In genomic region chr12:53299101-53299453, GRCh38 we compare ENCODE assay signal across 8 cellular contexts. TPM values are rescaled to one million over a fixed set of nuclear protein-coding genes. Genes with fewer than 3 reads are reported as not detected.
DNase-seq lines count a peak whose midpoint lies in the region; ATAC-seq and TF ChIP-seq lines count a peak whose summit lies in the region.

No MANE protein-coding gene starts in this region.

- TF ChIP-seq CTCF in dorsolateral prefrontal cortex (IDR thresholded peaks at IDR 0.05 in 54 of 56, conservative IDR thresholded peaks at IDR 0.05 in 2 of 56; ENCODE audit: low read depth in 1 of 56, partially characterized antibody in 56 of 56) (no peak), transverse colon (IDR thresholded peaks at IDR 0.05) (no peak), GM20000 (IDR thresholded peaks at IDR 0.05; ENCODE audit: extremely low read depth, missing control alignments) (no peak)

- ATAC-seq in T-helper 17 cell: no peak

- no peaks in the 10 kb centered on the region for H3K9me3 ChIP-seq in T-helper 17 cell (ENCODE audit: control insufficient read depth, low read length, poor library complexity, severe bottlenecking)
- H3K9me3 ChIP-seq in mucosa of stomach (ENCODE audit: control insufficient read depth, low read length): no peaks in the 10 kb centered on the region
- no peaks in the 10 kb centered on the region for H3K9me3 ChIP-seq in transverse colon

- H3K4me1 Mint-ChIP-seq in T-helper 17 cell: peaks cover 55% of the 10 kb centered on the region

- TF ChIP-seq EP300 in transverse colon (IDR thresholded peaks at IDR 0.05; ENCODE audit: low read depth): no peak

- H3K36me3 Mint-ChIP-seq in T-helper 17 cell (ENCODE audit: low read depth): peaks cover 7% of the 10 kb centered on the region

- TF ChIP-seq POLR2A in transverse colon (IDR thresholded peaks at IDR 0.05): no peak

- peaks cover 14% of the 10 kb centered on the region for H3K4me1 ChIP-seq in mucosa of stomach (ENCODE audit: control insufficient read depth, insufficient read depth, low read length)
- peaks cover 14 to 65% (median 33%) of the 10 kb centered on the region in 4 donors for H3K4me1 ChIP-seq in transverse colon

- H3K27me3 ChIP-seq in dorsolateral prefrontal cortex: no peaks in the 10 kb centered on the region
- H3K27me3 ChIP-seq in mucosa of stomach (ENCODE audit: control insufficient read depth, insufficient read depth, low read length): no peaks in the 10 kb centered on the region
- no peaks in the 10 kb centered on the region for H3K27me3 ChIP-seq in transverse colon

- DNase-seq in activated T-cell treated with anti-CD3 and anti-CD28 coated beads for 24 hours (ENCODE audit: low read depth): peak; percentile 20
- no peak for DNase-seq in activated T-cell treated with anti-CD3 and anti-CD28 coated beads, Interleukin-2, amount 50 U/mL, for 1 hour
- peak in 1 of 3 donors; percentile 19 for DNase-seq in T-helper 17 cell
- no peak for DNase-seq in dorsolateral prefrontal cortex
- no peak for DNase-seq in transverse colon
- no peak for DNase-seq in superior temporal gyrus (ENCODE audit: extremely low spot score)
- DNase-seq in GM20000 (ENCODE audit: low spot score): no peak

- no peaks in the 10 kb centered on the region for H3K36me3 ChIP-seq in mucosa of stomach (ENCODE audit: control insufficient read depth, insufficient read depth, low read length)
- H3K36me3 ChIP-seq in transverse colon: no peaks in the 10 kb centered on the region

- peak overlapping the region; percentile 99 for H3K4me3 Mint-ChIP-seq in T-helper 17 cell

- in situ Hi-C loops in transverse colon (cut with MboI; ENCODE audit: low pct_ligation_motif_present in 1 of 4, low pct_unique_long_range_greater_than_20kb in 1 of 4, low sequenced_read_pairs in 3 of 4): loop anchor here in 1 of 4 donors (25.0 kb wide), 1 partner anchor 237 kb away; the partner anchor contains the start of gene TNS2

- intact Hi-C loops in dorsolateral prefrontal cortex (cut with DNase I): loop anchor here (2.0 to 10.0 kb wide), 2 partner anchors 22 to 224 kb away; partner anchors contain the start of genes AAAS (in 1 of the 2) and SPRYD3 (in 1 of the 2)
- intact Hi-C loops in transverse colon (cut with DNase I; ENCODE audit: low total_unique reads): no loop called here

- peak overlapping the region; percentile 98 for H3K27ac Mint-ChIP-seq in T-helper 17 cell

- H3K27ac ChIP-seq in dorsolateral prefrontal cortex (peak overlapping the region in 56 of 59 donors; percentile 3 to 91 (median 74)), transverse colon (peak overlapping the region; percentile 72 to 86 (median 80))

- no peak overlapping the region for H3K9ac ChIP-seq in mucosa of stomach (ENCODE audit: low read length)

- WGBS in transverse colon (ENCODE audit: low coverage in 1 of 2), 2 donors: 49 to 55% methylated on average over 4 to 5 of the region's 5 CpGs

- peak overlapping the region; percentile 53 to 99 (median 88) for H3K4me3 ChIP-seq in dorsolateral prefrontal cortex
- peak overlapping the region; percentile 86 for H3K4me3 ChIP-seq in mucosa of stomach (ENCODE audit: low read length)
- peak overlapping the region in 3 of 4 donors; percentile 43 to 71 (median 55) for H3K4me3 ChIP-seq in transverse colon

- no peaks in the 10 kb centered on the region for H3K27me3 Mint-ChIP-seq in T-helper 17 cell

RNA-seq across cellular contexts. Expression of gene MYG1, which starts 0.4 kb away (rescaled TPM):
- total RNA-seq in T-helper 17 cell (10 to 100 TPM; 30.6 to 32.5 TPM), dorsolateral prefrontal cortex (10 to 100 TPM; 43.4 to 98.9 (median 69.5) TPM), transverse colon (10 to 100 TPM; 12.7 to 37.0 (median 24.3) TPM)

RNA-seq across cellular contexts. Expression of gene PFDN5, which starts 3.7 kb away (rescaled TPM):
- total RNA-seq in T-helper 17 cell (100 to 1,000 TPM; 566 to 600 TPM), dorsolateral prefrontal cortex (100 to 1,000 TPM; 256 to 374 (median 306) TPM), transverse colon (100 to 1,000 TPM; 244 to 451 (median 381) TPM)

RNA-seq across cellular contexts. Expression of gene AAAS, which starts 22.3 kb away (rescaled TPM):
- total RNA-seq in T-helper 17 cell (10 to 100 TPM; 31.2 to 31.8 TPM), dorsolateral prefrontal cortex (10 to 100 TPM; 27.3 to 61.7 (median 45.5) TPM), transverse colon (10 to 100 TPM; 31.8 to 51.6 (median 39.9) TPM)

RNA-seq across cellular contexts. Expression of gene ESPL1, which starts 31.0 kb away (rescaled TPM):
- total RNA-seq in T-helper 17 cell (under 1 TPM; 0.30 to 0.83 TPM), dorsolateral prefrontal cortex (1 to 10 TPM in 3 of 120 experiments, under 1 TPM in 60, not detected in 57; 0.07 to 1.8 (median 0.25) TPM), transverse colon (10 to 100 TPM in 3 of 4 donors, 1 to 10 TPM in 1; 6.5 to 31.8 (median 18.8) TPM)

RNA-seq across cellular contexts. Expression of gene SP7, which starts 37.1 kb away (rescaled TPM):
- total RNA-seq in T-helper 17 cell (not detected), dorsolateral prefrontal cortex (1 to 10 TPM in 15 of 120 experiments, under 1 TPM in 87, not detected in 18; 0.11 to 1.9 (median 0.54) TPM), transverse colon (not detected)
